ENCODE assay signal across 27 cellular contexts in the genomic region with DNA sequence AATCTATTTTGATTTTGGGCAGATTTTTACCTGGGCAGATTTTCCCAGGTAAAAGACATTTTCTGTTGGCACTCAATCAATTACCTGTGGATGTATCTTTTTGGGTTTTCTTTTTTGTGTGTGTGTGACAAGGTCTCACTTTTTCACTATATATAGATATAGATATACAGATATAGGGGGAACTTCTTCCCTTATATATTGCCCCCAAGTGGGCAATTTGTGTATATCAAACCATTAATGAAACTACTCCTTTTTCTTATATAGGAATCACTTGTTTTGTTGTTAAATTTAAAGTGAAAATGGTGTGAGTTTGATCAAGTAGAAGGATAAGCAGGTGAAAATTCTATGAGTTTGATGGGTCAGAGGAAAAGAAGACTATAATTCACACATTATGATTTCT.
DNase-seq lines count a peak whose midpoint lies in the region; ATAC-seq and TF ChIP-seq lines count a peak whose summit lies in the region.
"Had no signal": no experiment of that assay in that cellular context is flagged by ENCODE, and none has a peak within 500 bp of the region (broad histone marks: within the 10 kb centered on the region; RNA-seq: fewer than 3 reads in every experiment).

No MANE protein-coding gene starts in this region.

- TF ChIP-seq CTCF in DOHH2 (IDR thresholded peaks at IDR 0.05; ENCODE audit: low read depth, low read length, poor library complexity, severe bottlenecking) (peak; percentile 19), LNCaP clone FGC (IDR thresholded peaks at IDR 0.05; ENCODE audit: control insufficient read depth, extremely low read depth, insufficient read depth) (peak; percentile 30), choroid plexus epithelial cell (conservative IDR thresholded peaks at IDR 0.05; ENCODE audit: low read depth, low read length) (peak; percentile 15), neural cell (IDR thresholded peaks at IDR 0.05; ENCODE audit: poor library complexity, severe bottlenecking) (peak; percentile 22)

- H3K27ac ChIP-seq in DOHH2 (ENCODE audit: low read depth, low read length) (no peak overlapping the region), neural cell (ENCODE audit: low read length) (no peak overlapping the region), aorta (ENCODE audit: low read depth in 1 of 2, low read length in 2 of 2) (no peak overlapping the region)
- H3K27ac ChIP-seq: psoas muscle, sigmoid colon, tibial artery, vagina had no signal

- H3K27me3 ChIP-seq in DOHH2 (ENCODE audit: control insufficient read depth, low read length) (no peaks in the 10 kb centered on the region), neural cell (ENCODE audit: insufficient read depth, low read depth, low read length) (no peaks in the 10 kb centered on the region), aorta (ENCODE audit: control insufficient read depth in 1 of 2, insufficient read depth in 2 of 2, low read length in 1 of 2) (no peaks in the 10 kb centered on the region)
- H3K27me3 ChIP-seq: sigmoid colon, tibial artery, vagina had no signal

- H3K9ac ChIP-seq in neural cell (ENCODE audit: low read length), result no peak overlapping the region

- TF ChIP-seq EP300 in neural cell (conservative IDR thresholded peaks at IDR 0.05; ENCODE audit: poor library complexity, severe bottlenecking), result no peak

- TF ChIP-seq RAD21 in neural cell (conservative IDR thresholded peaks at IDR 0.05), result no peak

- H3K36me3 ChIP-seq in DOHH2 (ENCODE audit: control insufficient read depth, low read length), result no peaks in the 10 kb centered on the region
- no peaks in the 10 kb centered on the region for H3K36me3 ChIP-seq in neural cell (ENCODE audit: insufficient read depth, low read length)
- H3K36me3 ChIP-seq in aorta (ENCODE audit: control insufficient read depth in 1 of 2, insufficient read depth in 2 of 2, low read length in 1 of 2), result no peaks in the 10 kb centered on the region
- H3K36me3 ChIP-seq: sigmoid colon, tibial artery, vagina had no signal

- H3K9me2 ChIP-seq in DOHH2 (replicated peaks; ENCODE audit: control insufficient read depth, low read length) (no peaks in the 10 kb centered on the region), neural cell (ENCODE audit: insufficient read depth, low read length) (no peaks in the 10 kb centered on the region)

- DNase-seq in LNCaP clone FGC (ENCODE audit: low read depth) (no peak), choroid plexus epithelial cell (ENCODE audit: low read depth) (peak; percentile 10), aorta (no peak), DMS79 treated with DMSO at 0.1 percent for 48 hours (lab: John Stamatoyannopoulos, UW) (no peak)
- DNase-seq in activated CD4-positive, CD25-positive, alpha-beta regulatory T cell treated with anti-CD3 and anti-CD28 coated beads, Interleukin-2, amount 50 U/mL, for 72 hours, result no peak
- DNase-seq: activated CD4-positive, alpha-beta T cell treated with anti-CD3 and anti-CD28 coated beads for 4 hours; activated CD8-positive, alpha-beta memory T cell treated with anti-CD3 and anti-CD28 coated beads for 24 hours; activated T-cell treated with anti-CD3 and anti-CD28 coated beads for 4 hours; Caco-2; caudate nucleus; cortex of kidney; DMS79; effector memory CD8-positive, alpha-beta T cell; naive B cell; NCI-H1930; NK-92 treated with Interleukin-12 subunit alpha and Interleukin-12 subunit beta, amount 100 ng/mL, for 24 hours; psoas muscle; sigmoid colon; stimulated activated CD4-positive, alpha-beta T cell treated with anti-CD3 and anti-CD28 coated beads, Interleukin-4, amount 100 ng/mL, for 24 hours; SW 1271; T-helper 9 cell; tibial artery had no signal

- no peak for ATAC-seq in aorta (ENCODE audit: low FRiP score)
- ATAC-seq: effector memory CD8-positive, alpha-beta T cell; GM12878; K562; psoas muscle had no signal

- intact Hi-C loops in aorta (cut with DNase I), result no loop called here

- no peaks in the 10 kb centered on the region for H3K79me2 ChIP-seq in DOHH2 (ENCODE audit: control insufficient read depth, low read length)
- H3K79me2 ChIP-seq in neural cell (replicated peaks; ENCODE audit: insufficient read depth, low read length), result no peaks in the 10 kb centered on the region

- H2AFZ ChIP-seq in neural cell (ENCODE audit: low read depth, low read length), result no peak overlapping the region

- H3K4me3 ChIP-seq in DOHH2 (ENCODE audit: low read length) (no peak overlapping the region), LNCaP clone FGC (ENCODE audit: low read depth, low read length) (no peak overlapping the region), choroid plexus epithelial cell (ENCODE audit: low read depth, low read length) (no peak overlapping the region), neural cell (ENCODE audit: low read length) (no peak overlapping the region), aorta (ENCODE audit: low read length in 2 of 2) (no peak overlapping the region)
- H3K4me3 ChIP-seq: GM12878, K562, psoas muscle, sigmoid colon, tibial artery, vagina had no signal

- H3K9me3 ChIP-seq in DOHH2 (ENCODE audit: control insufficient read depth, insufficient read depth, low read length) (no peaks in the 10 kb centered on the region), neural cell (ENCODE audit: low read length) (no peaks in the 10 kb centered on the region), aorta (ENCODE audit: control insufficient read depth, low read length) (no peaks in the 10 kb centered on the region)
- H3K9me3 ChIP-seq: Caco-2, psoas muscle, sigmoid colon, tibial artery, vagina had no signal

- H3F3A ChIP-seq in DOHH2 (ENCODE audit: control insufficient read depth, insufficient read depth), result no peaks in the 10 kb centered on the region
- H3F3A ChIP-seq in neural cell (ENCODE audit: insufficient read depth, low read length, poor library complexity, severe bottlenecking), result no peaks in the 10 kb centered on the region

- H3K4me2 ChIP-seq in DOHH2 (ENCODE audit: low read length) (no peak overlapping the region), neural cell (ENCODE audit: low read length) (no peak overlapping the region)

- H3K4me1 ChIP-seq in DOHH2 (ENCODE audit: control insufficient read depth, low read length) (no peaks in the 10 kb centered on the region), aorta (ENCODE audit: control insufficient read depth in 1 of 2, insufficient read depth in 2 of 2, low read length in 2 of 2) (no peaks in the 10 kb centered on the region)
- H3K4me1 ChIP-seq: Caco-2, psoas muscle, sigmoid colon, vagina had no signal

- no peaks in the 10 kb centered on the region for H4K20me1 ChIP-seq in DOHH2 (ENCODE audit: control insufficient read depth, insufficient read depth, low read depth, low read length)
- H4K20me1 ChIP-seq in neural cell (ENCODE audit: insufficient read depth), result no peaks in the 10 kb centered on the region

TF ChIP-seq in neural cell, 6 proteins besides CTCF, POLR2A, EP300 and RAD21:
- no peak for TF ChIP-seq EZH2 (IDR thresholded peaks at IDR 0.05; ENCODE audit: borderline replicate concordance, insufficient read depth, low read length, poor library complexity, severe bottlenecking)
- TF ChIP-seq SMC3 (conservative IDR thresholded peaks at IDR 0.05; ENCODE audit: poor library complexity), result no peak
- no peak for TF ChIP-seq TAF1 (IDR thresholded peaks at IDR 0.05; ENCODE audit: low read depth)
- TF ChIP-seq POLR2AphosphoS5 (IDR thresholded peaks at IDR 0.05), result no peak
- no peak for TF ChIP-seq MXI1 (conservative IDR thresholded peaks at IDR 0.05; ENCODE audit: poor library complexity, severe bottlenecking)
- TF ChIP-seq, protein P1, sequence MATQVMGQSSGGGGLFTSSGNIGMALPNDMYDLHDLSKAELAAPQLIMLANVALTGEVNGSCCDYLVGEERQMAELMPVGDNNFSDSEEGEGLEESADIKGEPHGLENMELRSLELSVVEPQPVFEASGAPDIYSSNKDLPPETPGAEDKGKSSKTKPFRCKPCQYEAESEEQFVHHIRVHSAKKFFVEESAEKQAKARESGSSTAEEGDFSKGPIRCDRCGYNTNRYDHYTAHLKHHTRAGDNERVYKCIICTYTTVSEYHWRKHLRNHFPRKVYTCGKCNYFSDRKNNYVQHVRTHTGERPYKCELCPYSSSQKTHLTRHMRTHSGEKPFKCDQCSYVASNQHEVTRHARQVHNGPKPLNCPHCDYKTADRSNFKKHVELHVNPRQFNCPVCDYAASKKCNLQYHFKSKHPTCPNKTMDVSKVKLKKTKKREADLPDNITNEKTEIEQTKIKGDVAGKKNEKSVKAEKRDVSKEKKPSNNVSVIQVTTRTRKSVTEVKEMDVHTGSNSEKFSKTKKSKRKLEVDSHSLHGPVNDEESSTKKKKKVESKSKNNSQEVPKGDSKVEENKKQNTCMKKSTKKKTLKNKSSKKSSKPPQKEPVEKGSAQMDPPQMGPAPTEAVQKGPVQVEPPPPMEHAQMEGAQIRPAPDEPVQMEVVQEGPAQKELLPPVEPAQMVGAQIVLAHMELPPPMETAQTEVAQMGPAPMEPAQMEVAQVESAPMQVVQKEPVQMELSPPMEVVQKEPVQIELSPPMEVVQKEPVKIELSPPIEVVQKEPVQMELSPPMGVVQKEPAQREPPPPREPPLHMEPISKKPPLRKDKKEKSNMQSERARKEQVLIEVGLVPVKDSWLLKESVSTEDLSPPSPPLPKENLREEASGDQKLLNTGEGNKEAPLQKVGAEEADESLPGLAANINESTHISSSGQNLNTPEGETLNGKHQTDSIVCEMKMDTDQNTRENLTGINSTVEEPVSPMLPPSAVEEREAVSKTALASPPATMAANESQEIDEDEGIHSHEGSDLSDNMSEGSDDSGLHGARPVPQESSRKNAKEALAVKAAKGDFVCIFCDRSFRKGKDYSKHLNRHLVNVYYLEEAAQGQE (IDR thresholded peaks at IDR 0.05; ENCODE audit: borderline replicate concordance), result no peak
TF ChIP-seq in neural cell: peak in this region for 0.
